Comparison of ENCODE assay signal across 8 cellular contexts in the genomic region with DNA sequence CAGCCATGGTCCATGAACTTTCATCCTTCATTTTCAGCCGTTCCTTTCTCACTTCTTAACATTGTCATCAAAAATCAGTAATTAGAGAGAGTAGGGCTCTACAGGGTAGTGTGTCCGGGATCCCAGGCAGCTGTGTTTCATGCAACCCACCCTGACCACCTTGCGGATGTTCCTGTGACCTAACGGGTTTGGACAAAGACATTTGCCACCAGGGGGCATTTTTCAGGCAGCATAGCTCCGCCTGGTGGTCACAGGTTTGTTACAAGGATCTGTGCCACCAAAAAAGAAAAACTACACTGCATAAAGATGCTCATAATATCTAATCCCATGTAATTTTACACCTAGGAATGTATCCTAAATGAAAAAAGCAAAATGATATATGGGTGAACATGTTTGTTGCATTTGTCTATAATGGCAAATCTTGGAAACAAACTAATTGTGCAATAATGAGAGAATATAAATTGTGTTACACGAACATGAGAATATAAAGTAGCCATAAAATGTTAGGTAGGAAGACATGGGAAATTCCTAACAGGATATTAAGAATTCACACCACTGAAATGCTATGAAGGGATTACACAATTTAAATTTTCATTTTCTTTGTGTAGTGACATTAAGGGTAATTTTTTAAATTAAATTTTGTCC.
A peak's percentile ranks its signal among the peaks of the same experiment; 100 is the strongest.
DNase-seq lines count a peak whose midpoint lies in the region; ATAC-seq lines count a peak whose summit lies in the region.

No MANE protein-coding gene starts in this region.

- H3K27me3 Mint-ChIP-seq in activated naive CD8-positive, alpha-beta T cell treated with anti-CD3 and anti-CD28 coated beads, Interleukin-2, amount 50 U/mL, for 24 hours = peaks cover 7% of the 10 kb centered on the region

- no peaks in the 10 kb centered on the region for H3K36me3 Mint-ChIP-seq in activated naive CD8-positive, alpha-beta T cell treated with anti-CD3 and anti-CD28 coated beads, Interleukin-2, amount 50 U/mL, for 24 hours (ENCODE audit: low read depth)

- ATAC-seq in HG03342 (IDR thresholded peaks at IDR 0.05; ENCODE audit: unreplicated experiment) = peak; percentile 59
- no peak for ATAC-seq in activated naive CD8-positive, alpha-beta T cell treated with anti-CD3 and anti-CD28 coated beads, Interleukin-2, amount 50 U/mL, for 24 hours
- ATAC-seq in HG02938 (IDR thresholded peaks at IDR 0.05; ENCODE audit: unreplicated experiment) = no peak

- no peak overlapping the region for H3K4me3 ChIP-seq in iPS DF 6.9 (ENCODE audit: low read length)

- no peaks in the 10 kb centered on the region for H3K27me3 ChIP-seq in iPS DF 6.9 (ENCODE audit: control insufficient read depth, insufficient read depth, low read length)

- no peak overlapping the region for H3K27ac Mint-ChIP-seq in activated naive CD8-positive, alpha-beta T cell treated with anti-CD3 and anti-CD28 coated beads, Interleukin-2, amount 50 U/mL, for 24 hours

- H3K36me3 ChIP-seq in iPS DF 6.9 (ENCODE audit: control insufficient read depth, insufficient read depth, low read length) = no peaks in the 10 kb centered on the region

- no CpG with 5 or more reads among the region's 6 CpGs for WGBS in iPS DF 6.9 (ENCODE audit: insufficient coverage, insufficient read length)

- DNase-seq in ELR (ENCODE audit: low read depth) (peak; percentile 82), RPMI8226 (peak; percentile 62), iPS DF 6.9 (ENCODE audit: low read depth, low spot score) (peak; percentile 31), cerebellar nuclear complex (lab: John Stamatoyannopoulos, UW) (no peak)
- peak; percentile 67 for DNase-seq in activated naive CD8-positive, alpha-beta T cell treated with anti-CD3 and anti-CD28 coated beads, Interleukin-2, amount 50 U/mL, for 24 hours
- DNase-seq in stimulated activated CD4-positive, alpha-beta T cell treated with anti-CD3 and anti-CD28 coated beads, TNF-alpha, amount 100 ng/mL, for 24 hours (ENCODE audit: low read depth in 3 of 3) = peak; percentile 15 to 35 (median 29)

- H3K9me3 Mint-ChIP-seq in activated naive CD8-positive, alpha-beta T cell treated with anti-CD3 and anti-CD28 coated beads, Interleukin-2, amount 50 U/mL, for 24 hours = no peaks in the 10 kb centered on the region

- no peaks in the 10 kb centered on the region for H3K9me3 ChIP-seq in iPS DF 6.9 (ENCODE audit: control insufficient read depth, insufficient read depth, low read length)

- no peaks in the 10 kb centered on the region for H3K4me1 ChIP-seq in iPS DF 6.9 (ENCODE audit: control insufficient read depth, insufficient read depth, low read length)

- H3K4me1 Mint-ChIP-seq in activated naive CD8-positive, alpha-beta T cell treated with anti-CD3 and anti-CD28 coated beads, Interleukin-2, amount 50 U/mL, for 24 hours = peaks cover 2% of the 10 kb centered on the region

- no peak overlapping the region for H3K27ac ChIP-seq in iPS DF 6.9 (ENCODE audit: low read length)

- H3K4me3 Mint-ChIP-seq in activated naive CD8-positive, alpha-beta T cell treated with anti-CD3 and anti-CD28 coated beads, Interleukin-2, amount 50 U/mL, for 24 hours = no peak overlapping the region

Comparison
In these comparisons a context has a peak if more than half of its experiments do, and no peak if none do; other contexts are left out.
1. DNase-seq: peak in ELR (single experiment), RPMI8226 (single experiment), activated naive CD8-positive, alpha-beta T cell treated with anti-CD3 and anti-CD28 coated beads, Interleukin-2, amount 50 U/mL, for 24 hours (single experiment), iPS DF 6.9 (single experiment) and stimulated activated CD4-positive, alpha-beta T cell treated with anti-CD3 and anti-CD28 coated beads, TNF-alpha, amount 100 ng/mL, for 24 hours (3 of 3); none in cerebellar nuclear complex (0 of 2).